Comparison of ENCODE assay signal across 24 cellular contexts in genomic region chr6:88728756-88729155, GRCh38.
"Had no signal": no experiment of that assay in that cellular context is flagged by ENCODE, and none has a peak within 500 bp of the region (broad histone marks: within the 10 kb centered on the region; RNA-seq: fewer than 3 reads in every experiment).

No MANE protein-coding gene starts in this region.

- H3K27ac Mint-ChIP-seq: activated CD4-positive, alpha-beta T cell treated with anti-CD3 and anti-CD28 coated beads, Interleukin-2, amount 10 ng/mL, durations not matched to agents 7 days and 5 days; activated CD8-positive, alpha-beta T cell treated with anti-CD3 and anti-CD28 coated beads, Interleukin-2, amount 10 ng/mL, durations not matched to agents 7 days and 5 days; activated T-helper 1 cell treated with anti-CD3 and anti-CD28 coated beads, Interleukin-12 subunit alpha, Interleukin-12 subunit beta, Interleukin-2, Interleukin-4 antibody, amounts not matched to agents 30 ng/mL and 10 ng/mL and 1 ng/mL, durations not matched to agents 14 hours and 24 hours and 36 hours; brain; mesothelial cell of epicardium; natural killer cell; T-helper 17 cell had no signal

- H3K4me1 Mint-ChIP-seq: brain had no signal

- H3K4me3 Mint-ChIP-seq: activated CD4-positive, alpha-beta T cell treated with anti-CD3 and anti-CD28 coated beads, Interleukin-2, amount 10 ng/mL, durations not matched to agents 7 days and 5 days; activated CD8-positive, alpha-beta T cell treated with anti-CD3 and anti-CD28 coated beads, Interleukin-2, amount 10 ng/mL, durations not matched to agents 7 days and 5 days; activated T-helper 1 cell treated with anti-CD3 and anti-CD28 coated beads, Interleukin-12 subunit alpha, Interleukin-12 subunit beta, Interleukin-2, Interleukin-4 antibody, amounts not matched to agents 30 ng/mL and 10 ng/mL and 1 ng/mL, durations not matched to agents 14 hours and 24 hours and 36 hours; brain; mesothelial cell of epicardium; natural killer cell; T-helper 17 cell had no signal

- ATAC-seq: activated CD4-positive, CD25-positive, alpha-beta regulatory T cell treated with anti-CD3 and anti-CD28 coated beads, Interleukin-2, amount 50 U/mL, for 24 hours; activated CD8-positive, alpha-beta T cell treated with anti-CD3 and anti-CD28 coated beads, Interleukin-2, amount 10 ng/mL, durations not matched to agents 7 days and 5 days; gastrocnemius medialis; left lung; natural killer cell; pancreas; right cardiac atrium; stimulated activated naive CD8-positive, alpha-beta T cell treated with anti-CD3 and anti-CD28 coated beads, Interleukin-15, Interleukin-2, amounts not matched to agents 100 U/mL and 50 U/mL, for 24 hours; T-helper 17 cell; upper lobe of right lung had no signal

- H3K36me3 Mint-ChIP-seq: mesothelial cell of epicardium, natural killer cell had no signal

- H3K9me3 Mint-ChIP-seq: activated T-helper 1 cell treated with anti-CD3 and anti-CD28 coated beads, Interleukin-12 subunit alpha, Interleukin-12 subunit beta, Interleukin-2, Interleukin-4 antibody, amounts not matched to agents 30 ng/mL and 10 ng/mL and 1 ng/mL, durations not matched to agents 14 hours and 24 hours and 36 hours; mesothelial cell of epicardium; natural killer cell had no signal

- H3K36me3 ChIP-seq: esophagus muscularis mucosa, gastrocnemius medialis, left lung, neutrophil, pancreas, upper lobe of right lung had no signal

- H3K27me3 Mint-ChIP-seq: activated CD4-positive, alpha-beta T cell treated with anti-CD3 and anti-CD28 coated beads, Interleukin-2, amount 10 ng/mL, durations not matched to agents 7 days and 5 days; T-helper 17 cell had no signal

- H3K4me1 ChIP-seq: esophagus muscularis mucosa, gastrocnemius medialis, left lung, pancreas, upper lobe of right lung had no signal

- H3K27ac ChIP-seq: esophagus muscularis mucosa, gastrocnemius medialis, left lung, neutrophil, pancreas, upper lobe of right lung had no signal

- H3K4me3 ChIP-seq: esophagus muscularis mucosa, gastrocnemius medialis, left lung, lung, pancreas, upper lobe of right lung had no signal

- H3K27me3 ChIP-seq: esophagus muscularis mucosa, gastrocnemius medialis, left lung, neutrophil, pancreas, upper lobe of right lung had no signal

- H3K9me3 ChIP-seq: gastrocnemius medialis, left lung, neutrophil, pancreas, upper lobe of right lung had no signal

- DNase-seq: activated CD4-positive, alpha-beta T cell treated with anti-CD3 and anti-CD28 coated beads, Interleukin-2, amount 10 ng/mL, durations not matched to agents 7 days and 5 days; activated CD8-positive, alpha-beta T cell treated with anti-CD3 and anti-CD28 coated beads, Interleukin-2, amount 10 ng/mL, durations not matched to agents 7 days and 5 days; activated gamma-delta T cell; activated naive CD4-positive, alpha-beta T cell treated with anti-CD3 and anti-CD28 coated beads, Interleukin-2, amount 50 U/mL, for 16 hours; aorta; dermis blood vessel endothelial cell; effector memory CD4-positive, alpha-beta T cell; gastrocnemius medialis; hippocampal formation; natural killer cell; pancreas; right cardiac atrium; stimulated activated CD4-positive, alpha-beta T cell treated with anti-CD3 and anti-CD28 coated beads, Interleukin-4, amount 100 ng/mL, for 24 hours; stimulated activated naive CD8-positive, alpha-beta T cell treated with anti-CD3 and anti-CD28 coated beads, Interleukin-15, Interleukin-2, amounts not matched to agents 100 U/mL and 50 U/mL, for 24 hours; T-helper 17 cell; upper lobe of right lung had no signal
